ENCODE assay signal across 14 cellular contexts in genomic region chr6:89952361-89952680, GRCh38. TPM values are rescaled to one million over a fixed set of nuclear protein-coding genes. Genes with fewer than 3 reads are reported as not detected.
DNase-seq lines count a peak whose midpoint lies in the region; ATAC-seq lines count a peak whose summit lies in the region.
"Had no signal": no experiment of that assay in that cellular context is flagged by ENCODE, and none has a peak within 500 bp of the region (broad histone marks: within the 10 kb centered on the region; RNA-seq: fewer than 3 reads in every experiment).

No MANE protein-coding gene starts in this region.

- no peaks in the 10 kb centered on the region for H3K27me3 Mint-ChIP-seq in IgD-negative memory B cell
- H3K27me3 Mint-ChIP-seq in activated CD8-positive, alpha-beta T cell treated with anti-CD3 and anti-CD28 coated beads, Interleukin-2, amount 10 ng/mL, durations not matched to agents 7 days and 5 days (ENCODE audit: low read depth) = no peaks in the 10 kb centered on the region
- no peaks in the 10 kb centered on the region for H3K27me3 Mint-ChIP-seq in naive thymus-derived CD4-positive, alpha-beta T cell

- peaks cover 3% of the 10 kb centered on the region for H3K36me3 Mint-ChIP-seq in IgD-negative memory B cell
- peaks cover 70% of the 10 kb centered on the region for H3K36me3 Mint-ChIP-seq in activated CD8-positive, alpha-beta T cell treated with anti-CD3 and anti-CD28 coated beads, Interleukin-2, amount 10 ng/mL, durations not matched to agents 7 days and 5 days (ENCODE audit: low read depth)
- H3K36me3 Mint-ChIP-seq in naive thymus-derived CD4-positive, alpha-beta T cell = peaks cover 10 to 47% (median 24%) of the 10 kb centered on the region in 5 donors

- peaks cover 0 to 43% (median 12%) of the 10 kb centered on the region in 3 experiments for H3K36me3 ChIP-seq in naive thymus-derived CD4-positive, alpha-beta T cell (ENCODE audit: control insufficient read depth in 2 of 3, insufficient read depth in 3 of 3, low read length in 3 of 3)
- H3K36me3 ChIP-seq in Karpas-422 (ENCODE audit: insufficient read depth, low read length) = no peaks in the 10 kb centered on the region
- H3K36me3 ChIP-seq: brain microvascular endothelial cell had no signal

- H3K4me2 ChIP-seq in Karpas-422 (ENCODE audit: low read depth, low read length, poor library complexity, severe bottlenecking) = no peak overlapping the region

- H3K4me3 Mint-ChIP-seq in IgD-negative memory B cell = peak overlapping the region in 2 of 4 donors; percentile 6 to 45
- H3K4me3 Mint-ChIP-seq in activated CD8-positive, alpha-beta T cell treated with anti-CD3 and anti-CD28 coated beads, Interleukin-2, amount 10 ng/mL, durations not matched to agents 7 days and 5 days = peak overlapping the region; percentile 61
- H3K4me3 Mint-ChIP-seq in naive thymus-derived CD4-positive, alpha-beta T cell = peak overlapping the region in 8 of 10 donors; percentile 51 to 79 (median 74)

- POLR2A ChIA-PET in activated CD8-positive, alpha-beta T cell treated with anti-CD3 and anti-CD28 coated beads, Interleukin-2, amount 10 ng/mL, durations not matched to agents 7 days and 5 days (lab: Charles Lee) = interaction anchor here (0.9 to 1.3 kb wide), 4 partner anchors 121 to 340 kb away, joined by 3 to 6 read pairs (median 4); no protein-coding TSS in a partner anchor
- POLR2A ChIA-PET in naive thymus-derived CD4-positive, alpha-beta T cell (lab: Charles Lee) = interaction anchor here (0.6 to 1.5 kb wide), 5 partner anchors 41 to 343 kb away, joined by 3 read pairs; no protein-coding TSS in a partner anchor

- intact Hi-C loops in naive thymus-derived CD4-positive, alpha-beta T cell (cut with micrococcal nuclease) = loop anchor here in 1 of 2 donors (1.0 to 2.0 kb wide), 2 partner anchors 11 to 18 kb away; no protein-coding TSS in a partner anchor

- peaks cover 40 to 49% of the 10 kb centered on the region in 2 donors for H3K4me1 ChIP-seq in naive thymus-derived CD4-positive, alpha-beta T cell (ENCODE audit: control insufficient read depth in 2 of 2, insufficient read depth in 2 of 2, low read length in 2 of 2)
- H3K4me1 ChIP-seq in Karpas-422 (ENCODE audit: low read length) = no peaks in the 10 kb centered on the region

- peaks cover 18 to 33% (median 25%) of the 10 kb centered on the region in 3 donors for H3K4me1 Mint-ChIP-seq in IgD-negative memory B cell
- peaks cover 74% of the 10 kb centered on the region for H3K4me1 Mint-ChIP-seq in activated CD8-positive, alpha-beta T cell treated with anti-CD3 and anti-CD28 coated beads, Interleukin-2, amount 10 ng/mL, durations not matched to agents 7 days and 5 days (ENCODE audit: low read depth)
- H3K4me1 Mint-ChIP-seq in naive thymus-derived CD4-positive, alpha-beta T cell = peaks cover 40 to 77% (median 73%) of the 10 kb centered on the region in 7 donors

- H3K79me2 ChIP-seq in Karpas-422 (ENCODE audit: low read length) = no peaks in the 10 kb centered on the region

- CTCF ChIA-PET in activated CD8-positive, alpha-beta T cell treated with anti-CD3 and anti-CD28 coated beads, Interleukin-2, amount 10 ng/mL, durations not matched to agents 7 days and 5 days (lab: Charles Lee) = interaction anchor here (1.0 to 2.8 kb wide), 11 partner anchors 9 to 618 kb away, joined by 3 to 19 read pairs (median 4); no protein-coding TSS in a partner anchor
- CTCF ChIA-PET in naive thymus-derived CD4-positive, alpha-beta T cell (lab: Charles Lee) = interaction anchor here (1.0 to 1.4 kb wide), 4 partner anchors 12 to 440 kb away, joined by 3 to 6 read pairs (median 3); no protein-coding TSS in a partner anchor

- no peaks in the 10 kb centered on the region for H3K9me2 ChIP-seq in Karpas-422 (replicated peaks; ENCODE audit: insufficient read depth, low read length)

- no peak overlapping the region for H2AFZ ChIP-seq in Karpas-422 (ENCODE audit: low read length)

- no peaks in the 10 kb centered on the region for H4K20me1 ChIP-seq in Karpas-422 (ENCODE audit: insufficient read depth, low read depth, low read length)

- H3K9me3 ChIP-seq in naive thymus-derived CD4-positive, alpha-beta T cell (ENCODE audit: control insufficient read depth in 2 of 3, low read length in 3 of 3) = no peaks in the 10 kb centered on the region
- H3K9me3 ChIP-seq in Karpas-422 (ENCODE audit: low read length) = no peaks in the 10 kb centered on the region

- H3K27me3 ChIP-seq in naive thymus-derived CD4-positive, alpha-beta T cell (ENCODE audit: control insufficient read depth in 2 of 2, insufficient read depth in 2 of 2, low read length in 2 of 2) = no peaks in the 10 kb centered on the region
- no peaks in the 10 kb centered on the region for H3K27me3 ChIP-seq in Karpas-422 (ENCODE audit: low read length)
- H3K27me3 ChIP-seq: brain microvascular endothelial cell had no signal

- H3K9ac ChIP-seq in Karpas-422 (ENCODE audit: low read length) = no peak overlapping the region

- no peak overlapping the region for H3K27ac ChIP-seq in naive thymus-derived CD4-positive, alpha-beta T cell (ENCODE audit: low read depth, low read length)
- H3K27ac ChIP-seq in Karpas-422 (ENCODE audit: low read length) = no peak overlapping the region
- H3K27ac ChIP-seq: brain microvascular endothelial cell had no signal

- peak; percentile 24 for ATAC-seq in activated CD8-positive, alpha-beta T cell treated with anti-CD3 and anti-CD28 coated beads, Interleukin-2, amount 10 ng/mL, durations not matched to agents 7 days and 5 days
- ATAC-seq in naive thymus-derived CD4-positive, alpha-beta T cell = peak; percentile 17
- no peak for ATAC-seq in GM18511 (IDR thresholded peaks at IDR 0.05; ENCODE audit: unreplicated experiment)
- ATAC-seq: sciatic nerve had no signal

- H3K27ac Mint-ChIP-seq in IgD-negative memory B cell = peak overlapping the region; percentile 76 to 78 (median 77)
- H3K27ac Mint-ChIP-seq in activated CD8-positive, alpha-beta T cell treated with anti-CD3 and anti-CD28 coated beads, Interleukin-2, amount 10 ng/mL, durations not matched to agents 7 days and 5 days = peak overlapping the region; percentile 90
- H3K27ac Mint-ChIP-seq in naive thymus-derived CD4-positive, alpha-beta T cell = peak overlapping the region; percentile 70 to 96 (median 93)

- peak; percentile 25 for DNase-seq in NCI-H2227 (lab: John Stamatoyannopoulos, UW; ENCODE audit: unreplicated experiment)
- no peak for DNase-seq in NCI-H2227 treated with DMSO at 0.1 percent for 48 hours (lab: John Stamatoyannopoulos, UW)
- DNase-seq in activated CD8-positive, alpha-beta T cell treated with anti-CD3 and anti-CD28 coated beads, Interleukin-2, amount 10 ng/mL, durations not matched to agents 7 days and 5 days = no peak
- peak in 1 of 9 donors; percentile 27 for DNase-seq in naive thymus-derived CD4-positive, alpha-beta T cell
- no peak for DNase-seq in NCI-H524 treated with DMSO at 0.1 percent for 48 hours (lab: John Stamatoyannopoulos, UW)
- DNase-seq in Karpas-422 = no peak
- DNase-seq: activated CD8-positive, alpha-beta memory T cell treated with anti-CD3 and anti-CD28 coated beads, Interleukin-2, amount 50 U/mL, for 48 hours; NCI-H1092; NCI-H524 had no signal

- no peaks in the 10 kb centered on the region for H3K9me3 Mint-ChIP-seq in IgD-negative memory B cell
- H3K9me3 Mint-ChIP-seq in activated CD8-positive, alpha-beta T cell treated with anti-CD3 and anti-CD28 coated beads, Interleukin-2, amount 10 ng/mL, durations not matched to agents 7 days and 5 days (ENCODE audit: insufficient read depth) = no peaks in the 10 kb centered on the region
- H3K9me3 Mint-ChIP-seq in naive thymus-derived CD4-positive, alpha-beta T cell = no peaks in the 10 kb centered on the region

- H3K4me3 ChIP-seq in naive thymus-derived CD4-positive, alpha-beta T cell (ENCODE audit: low read length) = no peak overlapping the region
- H3K4me3 ChIP-seq in Karpas-422 (ENCODE audit: low read length) = no peak overlapping the region

RNA-seq across cellular contexts. Expression of gene GJA10, which starts 58.1 kb away (rescaled TPM):
- not detected for polyA plus RNA-seq in IgD-negative memory B cell
- not detected for total RNA-seq in activated CD8-positive, alpha-beta T cell treated with anti-CD3 and anti-CD28 coated beads, Interleukin-2, amount 10 ng/mL, durations not matched to agents 7 days and 5 days
- under 1 TPM in 1 of 5 experiments, not detected in 4; 0.15 TPM for total RNA-seq in naive thymus-derived CD4-positive, alpha-beta T cell
- polyA plus RNA-seq in naive thymus-derived CD4-positive, alpha-beta T cell = not detected
- 1.3 and 2.3 TPM in 2 replicates for total RNA-seq in Karpas-422 (2014; rRNA removed; shearing (Covaris generic); ENCODE audit: low replicate concordance)
- total RNA-seq: H1, sciatic nerve had no signal
